In the genomic region with DNA sequence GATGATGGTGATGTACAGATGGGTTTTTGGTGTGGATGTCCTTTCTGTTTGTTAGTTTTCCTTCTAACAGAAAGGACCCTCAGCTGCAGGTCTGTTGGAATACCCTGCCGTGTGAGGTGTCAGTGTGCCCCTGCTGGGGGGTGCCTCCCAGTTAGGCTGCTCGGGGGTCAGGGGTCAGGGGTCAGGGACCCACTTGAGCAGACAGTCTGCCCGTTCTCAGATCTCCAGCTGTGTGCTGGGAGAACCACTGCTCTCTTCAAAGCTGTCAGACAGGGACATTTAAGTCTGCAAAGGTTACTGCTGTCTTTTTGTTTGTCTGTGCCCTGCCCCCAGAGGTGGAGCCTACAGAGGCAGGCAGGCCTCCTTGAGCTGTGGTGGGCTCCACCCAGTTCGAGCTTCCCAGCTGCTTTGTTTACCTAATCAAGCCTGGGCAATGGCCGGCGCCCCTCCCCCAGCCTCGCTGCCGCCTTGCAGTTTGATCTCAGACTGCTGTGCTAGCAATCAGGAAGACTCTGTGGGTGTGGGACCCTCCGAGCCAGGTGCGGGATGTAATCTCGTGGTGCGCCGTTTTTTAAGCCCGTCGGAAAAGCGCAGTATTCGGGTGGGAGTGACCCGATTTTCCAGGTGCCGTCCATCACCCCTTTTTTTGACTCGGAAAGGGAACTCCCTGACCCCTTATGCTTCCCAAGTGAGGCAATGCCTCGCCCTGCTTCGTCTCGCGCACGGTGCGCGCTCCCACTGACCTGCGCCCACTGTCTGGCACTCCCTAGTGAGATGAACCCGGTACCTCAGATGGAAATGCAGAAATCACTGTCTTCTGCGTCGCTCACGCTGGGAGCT, we compare ENCODE assay signal across 2 cellular contexts.
TF ChIP-seq lines count a peak whose summit lies in the region.
"Not testable (repeated sequence)": the region's sequence is repeated elsewhere in the genome, so short reads cannot be mapped to it uniquely, and the experiment has no call there.

No MANE protein-coding gene starts in this region.

TF ChIP-seq in HEK293T, 16 proteins besides CTCF, POLR2A, EP300 and RAD21:
- TF ChIP-seq FOXK2 (IDR thresholded peaks at IDR 0.05) (0 out of 2 replicates have a peak, but pooled peaks have one; percentile 55), L3MBTL2 (conservative IDR thresholded peaks at IDR 0.05) (peak; percentile 70)
TF ChIP-seq in HEK293T: peak in this region for 2; not testable (repeated sequence) for 14.

TF ChIP-seq in K562, 482 proteins besides CTCF, POLR2A, EP300 and RAD21 (continued from another document):
- TF ChIP-seq FOXK2 (conservative IDR thresholded peaks at IDR 0.05 in 1 of 2, IDR thresholded peaks at IDR 0.05 in 1 of 2; ENCODE audit: low read depth in 2 of 2) (0 out of 4 replicates have a peak, but pooled peaks of 1 of the 2 experiments have one; percentile 25), ATF1 (tag; IDR thresholded peaks at IDR 0.05) (0 out of 2 replicates have a peak, but pooled peaks have one; percentile 8), NR2C1 (IDR thresholded peaks at IDR 0.05) (peak; percentile 65), NR2C1 (tag; IDR thresholded peaks at IDR 0.05) (peak; percentile 58; the same call in 1 of the 2 replicates), FOXA3 (CRISPR knock-in tag; conservative IDR thresholded peaks at IDR 0.05 in 1 of 2, IDR thresholded peaks at IDR 0.05 in 1 of 2) (peak in 1 of 2 experiments; percentile 34; a peak in 1 of 4 replicates), ZSCAN29 (IDR thresholded peaks at IDR 0.05) (0 out of 2 replicates have a peak, but pooled peaks have one; percentile 28), NR2C2 (tag; IDR thresholded peaks at IDR 0.05) (peak; percentile 37; the same call in 1 of the 2 replicates)
- not testable (repeated sequence) for TF ChIP-seq ATF1, NR2C2 (CRISPR knock-in tag; IDR thresholded peaks at IDR 0.05)
